ENCODE assay signal across 11 cellular contexts in genomic region chr19:45815501-45816216, GRCh38. TPM values are rescaled to one million over a fixed set of nuclear protein-coding genes. Genes with fewer than 3 reads are reported as not detected.
DNase-seq lines count a peak whose midpoint lies in the region; ATAC-seq and TF ChIP-seq lines count a peak whose summit lies in the region.
"Had no signal": no experiment of that assay in that cellular context is flagged by ENCODE, and none has a peak within 500 bp of the region (broad histone marks: within the 10 kb centered on the region; RNA-seq: fewer than 3 reads in every experiment).

No MANE protein-coding gene starts in this region.

- H3K4me1 ChIP-seq in ascending aorta (peaks cover 0 to 4% of the 10 kb centered on the region in 2 donors), parathyroid adenoma (no peaks in the 10 kb centered on the region)

- no peak overlapping the region for H3K27ac Mint-ChIP-seq in activated T-helper 1 cell treated with anti-CD3 and anti-CD28 coated beads, Interleukin-12 subunit alpha, Interleukin-12 subunit beta, Interleukin-2, Interleukin-4 antibody, amounts not matched to agents 30 ng/mL and 10 ng/mL and 1 ng/mL, durations not matched to agents 14 hours and 24 hours and 36 hours
- H3K27ac Mint-ChIP-seq: activated naive CD8-positive, alpha-beta T cell treated with anti-CD3 and anti-CD28 coated beads for 36 hours had no signal

- DNase-seq in ELF-1 (ENCODE audit: low read depth, low spot score) (peak; percentile 76), ascending aorta (ENCODE audit: low spot score in 2 of 2) (no peak), iPS DF 19.7 (ENCODE audit: low read depth, low spot score) (peak; percentile 64), NCI-H748 treated with DMSO at 0.1 percent for 48 hours (lab: John Stamatoyannopoulos, UW) (no peak), GM19240 (ENCODE audit: insufficient read length, low spot score) (no peak)
- DNase-seq in activated T-helper 1 cell treated with anti-CD3 and anti-CD28 coated beads, Interleukin-12 subunit alpha, Interleukin-12 subunit beta, Interleukin-2, Interleukin-4 antibody, amounts not matched to agents 30 ng/mL and 10 ng/mL and 1 ng/mL, durations not matched to agents 14 hours and 24 hours and 36 hours (ENCODE audit: low spot score), result no peak
- DNase-seq: activated naive CD8-positive, alpha-beta T cell treated with anti-CD3 and anti-CD28 coated beads for 36 hours; NCI-H1092; occipital lobe had no signal

- H3K4me1 Mint-ChIP-seq in activated T-helper 1 cell treated with anti-CD3 and anti-CD28 coated beads, Interleukin-12 subunit alpha, Interleukin-12 subunit beta, Interleukin-2, Interleukin-4 antibody, amounts not matched to agents 30 ng/mL and 10 ng/mL and 1 ng/mL, durations not matched to agents 14 hours and 24 hours and 36 hours (ENCODE audit: low read depth), result no peaks in the 10 kb centered on the region

- H3K9ac ChIP-seq in parathyroid adenoma, result no peak overlapping the region

- H3K36me3 ChIP-seq in ascending aorta (peaks cover 8 to 11% of the 10 kb centered on the region in 2 donors), parathyroid adenoma (ENCODE audit: control insufficient read depth, insufficient read depth, low read length) (no peaks in the 10 kb centered on the region)

- H3K36me3 Mint-ChIP-seq in activated T-helper 1 cell treated with anti-CD3 and anti-CD28 coated beads, Interleukin-12 subunit alpha, Interleukin-12 subunit beta, Interleukin-2, Interleukin-4 antibody, amounts not matched to agents 30 ng/mL and 10 ng/mL and 1 ng/mL, durations not matched to agents 14 hours and 24 hours and 36 hours (ENCODE audit: low read depth), result peaks cover 4% of the 10 kb centered on the region

- no peaks in the 10 kb centered on the region for H3K27me3 Mint-ChIP-seq in activated T-helper 1 cell treated with anti-CD3 and anti-CD28 coated beads, Interleukin-12 subunit alpha, Interleukin-12 subunit beta, Interleukin-2, Interleukin-4 antibody, amounts not matched to agents 30 ng/mL and 10 ng/mL and 1 ng/mL, durations not matched to agents 14 hours and 24 hours and 36 hours (ENCODE audit: insufficient read depth)

- no peaks in the 10 kb centered on the region for H3K79me2 ChIP-seq in parathyroid adenoma

- H3K27ac ChIP-seq in ascending aorta (peak overlapping the region in 1 of 2 donors; percentile 67), parathyroid adenoma (no peak overlapping the region)

- no peaks in the 10 kb centered on the region for H3K9me3 Mint-ChIP-seq in activated T-helper 1 cell treated with anti-CD3 and anti-CD28 coated beads, Interleukin-12 subunit alpha, Interleukin-12 subunit beta, Interleukin-2, Interleukin-4 antibody, amounts not matched to agents 30 ng/mL and 10 ng/mL and 1 ng/mL, durations not matched to agents 14 hours and 24 hours and 36 hours
- H3K9me3 Mint-ChIP-seq: activated naive CD8-positive, alpha-beta T cell treated with anti-CD3 and anti-CD28 coated beads for 36 hours had no signal

- H3K9me3 ChIP-seq in ascending aorta (no peaks in the 10 kb centered on the region), parathyroid adenoma (ENCODE audit: control insufficient read depth, low read length) (no peaks in the 10 kb centered on the region)

- no peak for TF ChIP-seq CTCF in ascending aorta (IDR thresholded peaks at IDR 0.05)
- no peak for TF ChIP-seq CTCF in parathyroid adenoma (IDR thresholded peaks at IDR 0.05)

- intact Hi-C loops in ascending aorta (cut with DNase I), result loop anchor here (2.0 to 5.0 kb wide), 2 partner anchors 47 to 202 kb away; partner anchors contain the start of gene SYMPK
- intact Hi-C loops in activated T-helper 1 cell treated with anti-CD3 and anti-CD28 coated beads, Interleukin-12 subunit alpha, Interleukin-12 subunit beta, Interleukin-2, Interleukin-4 antibody, amounts not matched to agents 30 ng/mL and 10 ng/mL and 1 ng/mL, durations not matched to agents 14 hours and 24 hours and 36 hours (cut with micrococcal nuclease), result loop anchor here (2.0 kb wide), 1 partner anchor 17 kb away; no protein-coding TSS in a partner anchor

- H3K27me3 ChIP-seq in ascending aorta (no peaks in the 10 kb centered on the region), parathyroid adenoma (ENCODE audit: control insufficient read depth, insufficient read depth, low read length) (no peaks in the 10 kb centered on the region)

- H3K4me3 Mint-ChIP-seq in activated T-helper 1 cell treated with anti-CD3 and anti-CD28 coated beads, Interleukin-12 subunit alpha, Interleukin-12 subunit beta, Interleukin-2, Interleukin-4 antibody, amounts not matched to agents 30 ng/mL and 10 ng/mL and 1 ng/mL, durations not matched to agents 14 hours and 24 hours and 36 hours, result no peak overlapping the region
- H3K4me3 Mint-ChIP-seq: activated naive CD8-positive, alpha-beta T cell treated with anti-CD3 and anti-CD28 coated beads for 36 hours had no signal

- H3K4me3 ChIP-seq in ascending aorta (peak overlapping the region; percentile 14 to 63), parathyroid adenoma (ENCODE audit: low read depth, low read length) (peak overlapping the region; percentile 74)

- peak overlapping the region; percentile 90 for H3K4me2 ChIP-seq in parathyroid adenoma (ENCODE audit: low read length)

- no peak overlapping the region for H2AFZ ChIP-seq in parathyroid adenoma

- no peak for ATAC-seq in GM19463 (IDR thresholded peaks at IDR 0.05; ENCODE audit: unreplicated experiment)

RNA-seq across cellular contexts. Expression of gene RSPH6A, which starts 0.6 kb away (rescaled TPM):
- total RNA-seq in ascending aorta, result not detected
- total RNA-seq in activated T-helper 1 cell treated with anti-CD3 and anti-CD28 coated beads, Interleukin-12 subunit alpha, Interleukin-12 subunit beta, Interleukin-2, Interleukin-4 antibody, amounts not matched to agents 30 ng/mL and 10 ng/mL and 1 ng/mL, durations not matched to agents 14 hours and 24 hours and 36 hours, result 0.29 and 0.59 TPM in 2 replicates

RNA-seq across cellular contexts. Expression of gene DMWD, which starts 23.0 kb away (rescaled TPM):
- total RNA-seq in ascending aorta, result 110 TPM
- 50.0 and 55.8 TPM in 2 replicates for total RNA-seq in activated T-helper 1 cell treated with anti-CD3 and anti-CD28 coated beads, Interleukin-12 subunit alpha, Interleukin-12 subunit beta, Interleukin-2, Interleukin-4 antibody, amounts not matched to agents 30 ng/mL and 10 ng/mL and 1 ng/mL, durations not matched to agents 14 hours and 24 hours and 36 hours

RNA-seq across cellular contexts. Expression of gene DMPK, which starts 33.4 kb away (rescaled TPM):
- 76.8 TPM for total RNA-seq in ascending aorta
- 22.8 and 23.9 TPM in 2 replicates for total RNA-seq in activated T-helper 1 cell treated with anti-CD3 and anti-CD28 coated beads, Interleukin-12 subunit alpha, Interleukin-12 subunit beta, Interleukin-2, Interleukin-4 antibody, amounts not matched to agents 30 ng/mL and 10 ng/mL and 1 ng/mL, durations not matched to agents 14 hours and 24 hours and 36 hours

RNA-seq across cellular contexts. Expression of gene SIX5, which starts 46.6 kb away (rescaled TPM):
- total RNA-seq in ascending aorta, result 39.2 TPM
- total RNA-seq in activated T-helper 1 cell treated with anti-CD3 and anti-CD28 coated beads, Interleukin-12 subunit alpha, Interleukin-12 subunit beta, Interleukin-2, Interleukin-4 antibody, amounts not matched to agents 30 ng/mL and 10 ng/mL and 1 ng/mL, durations not matched to agents 14 hours and 24 hours and 36 hours, result 3.7 and 5.6 TPM in 2 replicates

RNA-seq across cellular contexts. Expression of gene SYMPK, which starts 47.3 kb away (rescaled TPM):
- 103 TPM for total RNA-seq in ascending aorta
- total RNA-seq in activated T-helper 1 cell treated with anti-CD3 and anti-CD28 coated beads, Interleukin-12 subunit alpha, Interleukin-12 subunit beta, Interleukin-2, Interleukin-4 antibody, amounts not matched to agents 30 ng/mL and 10 ng/mL and 1 ng/mL, durations not matched to agents 14 hours and 24 hours and 36 hours, result 118 and 120 TPM in 2 replicates

Comparison
In these comparisons a context has a peak if more than half of its experiments do, and no peak if none do; other contexts are left out.
1. DNase-seq: peak in ELF-1 (single experiment) and iPS DF 19.7 (single experiment); none in ascending aorta (0 of 2), activated T-helper 1 cell treated with anti-CD3 and anti-CD28 coated beads, Interleukin-12 subunit alpha, Interleukin-12 subunit beta, Interleukin-2, Interleukin-4 antibody, amounts not matched to agents 30 ng/mL and 10 ng/mL and 1 ng/mL, durations not matched to agents 14 hours and 24 hours and 36 hours (single experiment), NCI-H748 treated with DMSO at 0.1 percent for 48 hours (single experiment) and GM19240 (single experiment).